21 cellular contexts compared by ENCODE assay signal in genomic region chr4:175427751-175428150, GRCh38.
"Had no signal": no experiment of that assay in that cellular context is flagged by ENCODE, and none has a peak within 500 bp of the region (broad histone marks: within the 10 kb centered on the region; RNA-seq: fewer than 3 reads in every experiment).

No MANE protein-coding gene starts in this region.

- H3K27me3 Mint-ChIP-seq: activated CD4-positive, alpha-beta memory T cell treated with anti-CD3 and anti-CD28 coated beads for 36 hours; activated CD4-positive, alpha-beta T cell treated with anti-CD3 and anti-CD28 coated beads, Interleukin-2, amount 10 ng/mL, durations not matched to agents 7 days and 5 days; activated naive CD8-positive, alpha-beta T cell treated with anti-CD3 and anti-CD28 coated beads, Interleukin-2, amount 10 ng/mL, durations not matched to agents 7 days and 5 days had no signal

- H3K4me3 Mint-ChIP-seq: activated CD4-positive, alpha-beta memory T cell treated with anti-CD3 and anti-CD28 coated beads for 36 hours; activated CD4-positive, alpha-beta T cell treated with anti-CD3 and anti-CD28 coated beads, Interleukin-2, amount 10 ng/mL, durations not matched to agents 7 days and 5 days; activated naive CD8-positive, alpha-beta T cell treated with anti-CD3 and anti-CD28 coated beads, Interleukin-2, amount 10 ng/mL, durations not matched to agents 7 days and 5 days; activated T-cell treated with anti-CD3 and anti-CD28 coated beads, Interleukin-2, amount 50 U/mL, for 4 hours had no signal

- H3K4me3 ChIP-seq: adrenal gland, MG63 had no signal

- DNase-seq: activated CD4-positive, alpha-beta memory T cell treated with anti-CD3 and anti-CD28 coated beads for 36 hours; activated CD4-positive, alpha-beta T cell treated with anti-CD3 and anti-CD28 coated beads, Interleukin-2, amount 10 ng/mL, durations not matched to agents 7 days and 5 days; activated CD4-positive, CD25-positive, alpha-beta regulatory T cell; activated CD8-positive, alpha-beta memory T cell treated with anti-CD3 and anti-CD28 coated beads for 24 hours; activated naive CD4-positive, alpha-beta T cell treated with anti-CD3 and anti-CD28 coated beads, Interleukin-2, amount 50 U/mL, for 16 hours; activated naive CD8-positive, alpha-beta T cell treated with anti-CD3 and anti-CD28 coated beads, Interleukin-2, amount 10 ng/mL, durations not matched to agents 7 days and 5 days; activated T-cell treated with anti-CD3 and anti-CD28 coated beads, Interleukin-2, amount 50 U/mL, for 4 hours; adrenal gland; anterior cingulate cortex; MG63; NCI-H1105; NCI-H1436; NCI-H1694 treated with DMSO at 0.1 percent for 48 hours; NCI-H2081 treated with DMSO at 0.1 percent for 48 hours; NCI-H2171; NCI-H2227 treated with DMSO at 0.1 percent for 48 hours; NCI-H446 treated with DMSO at 0.1 percent for 48 hours; NCI-H524 treated with DMSO at 0.1 percent for 48 hours; NCI-H774; SIG-M5; T-helper 1 cell had no signal

- H3K9me3 Mint-ChIP-seq: activated CD4-positive, alpha-beta memory T cell treated with anti-CD3 and anti-CD28 coated beads for 36 hours; activated CD4-positive, alpha-beta T cell treated with anti-CD3 and anti-CD28 coated beads, Interleukin-2, amount 10 ng/mL, durations not matched to agents 7 days and 5 days; activated naive CD8-positive, alpha-beta T cell treated with anti-CD3 and anti-CD28 coated beads, Interleukin-2, amount 10 ng/mL, durations not matched to agents 7 days and 5 days; activated T-cell treated with anti-CD3 and anti-CD28 coated beads, Interleukin-2, amount 50 U/mL, for 4 hours had no signal

- H3K36me3 Mint-ChIP-seq: activated CD4-positive, alpha-beta memory T cell treated with anti-CD3 and anti-CD28 coated beads for 36 hours; activated naive CD8-positive, alpha-beta T cell treated with anti-CD3 and anti-CD28 coated beads, Interleukin-2, amount 10 ng/mL, durations not matched to agents 7 days and 5 days had no signal

- ATAC-seq: activated T-cell treated with anti-CD3 and anti-CD28 coated beads, Interleukin-2, amount 50 U/mL, for 4 hours had no signal

- H3K4me1 Mint-ChIP-seq: activated CD4-positive, alpha-beta T cell treated with anti-CD3 and anti-CD28 coated beads, Interleukin-2, amount 10 ng/mL, durations not matched to agents 7 days and 5 days; activated naive CD8-positive, alpha-beta T cell treated with anti-CD3 and anti-CD28 coated beads, Interleukin-2, amount 10 ng/mL, durations not matched to agents 7 days and 5 days had no signal

- H3K27ac Mint-ChIP-seq: activated CD4-positive, alpha-beta memory T cell treated with anti-CD3 and anti-CD28 coated beads for 36 hours; activated CD4-positive, alpha-beta T cell treated with anti-CD3 and anti-CD28 coated beads, Interleukin-2, amount 10 ng/mL, durations not matched to agents 7 days and 5 days; activated naive CD8-positive, alpha-beta T cell treated with anti-CD3 and anti-CD28 coated beads, Interleukin-2, amount 10 ng/mL, durations not matched to agents 7 days and 5 days had no signal
